Comparison of ENCODE assay signal across 29 cellular contexts in the genomic region with DNA sequence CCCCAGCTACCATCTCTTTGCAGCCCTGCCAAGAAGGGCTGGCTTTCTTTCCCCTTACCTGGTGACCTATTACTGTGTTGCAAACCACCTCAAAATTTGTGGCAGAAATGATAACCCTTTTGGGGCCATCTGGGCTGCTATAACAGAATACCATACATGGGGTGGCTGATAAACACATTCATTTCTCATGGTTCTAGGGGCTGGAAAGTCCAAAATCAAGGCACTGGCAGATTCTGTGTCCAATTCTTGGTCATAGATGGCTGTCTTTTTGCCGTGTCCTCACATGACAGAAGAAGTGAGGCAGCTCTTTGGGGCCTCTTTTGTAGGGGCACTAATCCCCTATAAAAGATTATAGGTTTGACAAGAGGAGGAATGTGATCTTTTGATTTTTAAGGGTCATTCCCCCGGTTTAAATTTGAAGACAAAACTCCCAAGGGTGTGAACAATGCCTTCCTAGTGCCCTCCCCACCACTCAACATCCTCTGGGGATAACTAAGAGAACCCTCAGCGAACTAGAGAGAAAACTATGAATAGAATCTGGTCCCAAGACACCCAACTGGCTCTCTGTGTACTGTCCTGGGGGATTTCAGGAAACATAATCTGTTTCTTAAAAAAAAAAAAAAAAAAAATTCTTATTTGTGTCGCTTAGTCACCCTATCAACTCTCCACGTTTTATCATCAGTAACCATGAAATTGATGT. TPM values are rescaled to one million over a fixed set of nuclear protein-coding genes. Genes with fewer than 3 reads are reported as not detected.
"Had no signal": no experiment of that assay in that cellular context is flagged by ENCODE, and none has a peak within 500 bp of the region (broad histone marks: within the 10 kb centered on the region; RNA-seq: fewer than 3 reads in every experiment).

No MANE protein-coding gene starts in this region.

- DNase-seq: activated CD4-positive, alpha-beta T cell treated with anti-CD3 and anti-CD28 coated beads, Interleukin-2, amount 50 U/mL, for 4 hours; activated CD8-positive, alpha-beta memory T cell treated with anti-CD3 and anti-CD28 coated beads for 24 hours; activated CD8-positive, alpha-beta memory T cell treated with anti-CD3 and anti-CD28 coated beads, Interleukin-2, amount 50 U/mL, for 4 hours; activated T-cell treated with anti-CD3 and anti-CD28 coated beads, Interleukin-2, amount 50 U/mL, for 24 hours; adrenal gland; esophagus squamous epithelium; head of caudate nucleus; hypothalamus; midbrain; natural killer cell; ovary; psoas muscle; stimulated activated CD4-positive, alpha-beta T cell treated with anti-CD3 and anti-CD28 coated beads, Interleukin-2, amount 100 ng/mL, for 24 hours; stimulated activated naive CD8-positive, alpha-beta T cell treated with anti-CD3 and anti-CD28 coated beads, Interleukin-15, amount 100 ng/mL, for 72 hours; T1000; tibial artery had no signal

- H3K27ac Mint-ChIP-seq: activated CD4-positive, alpha-beta T cell treated with anti-CD3 and anti-CD28 coated beads for 36 hours; activated T-cell treated with anti-CD3 and anti-CD28 coated beads, Interleukin-2, amount 50 U/mL, for 24 hours; stimulated activated naive CD8-positive, alpha-beta T cell treated with anti-CD3 and anti-CD28 coated beads, Interleukin-15, amount 100 ng/mL, for 72 hours; WTC11 had no signal

- H3K4me3 ChIP-seq: adrenal gland, breast epithelium, coronary artery, esophagus squamous epithelium, gastroesophageal sphincter, ovary, psoas muscle, right atrium auricular region, tibial artery had no signal

- H3K27me3 Mint-ChIP-seq: activated naive CD8-positive, alpha-beta T cell had no signal

- H3K9me3 Mint-ChIP-seq: activated T-cell treated with anti-CD3 and anti-CD28 coated beads, Interleukin-2, amount 50 U/mL, for 24 hours; activated T-helper 17 cell treated with anti-CD3 and anti-CD28 coated beads, Interleukin-2, amount 50 U/mL, for 72 hours; natural killer cell; stimulated activated effector memory CD8-positive, alpha-beta T cell treated with anti-CD3 and anti-CD28 coated beads, Interleukin-12 subunit alpha, Interleukin-12 subunit beta, amount 100 ng/mL, for 72 hours; stimulated activated naive CD8-positive, alpha-beta T cell treated with anti-CD3 and anti-CD28 coated beads, Interleukin-15, amount 100 ng/mL, for 72 hours; WTC11 had no signal

- H3K4me1 ChIP-seq: breast epithelium had no signal

- H3K36me3 Mint-ChIP-seq: activated naive CD8-positive, alpha-beta T cell; natural killer cell had no signal

- H3K4me1 Mint-ChIP-seq: activated T-helper 17 cell treated with anti-CD3 and anti-CD28 coated beads, Interleukin-2, amount 50 U/mL, for 72 hours had no signal

- H3K27ac ChIP-seq: adrenal gland, breast epithelium, coronary artery, gastroesophageal sphincter, ovary, psoas muscle, right atrium auricular region, tibial artery had no signal

- H3K9me3 ChIP-seq: adrenal gland, breast epithelium, esophagus squamous epithelium, gastroesophageal sphincter, ovary, psoas muscle, right atrium auricular region, tibial artery had no signal

- H3K36me3 ChIP-seq: adrenal gland, breast epithelium, ovary, right atrium auricular region had no signal

- FAIRE-seq: astrocyte had no signal

- H3K27me3 ChIP-seq: adrenal gland, breast epithelium, ovary, right atrium auricular region had no signal

- ATAC-seq: gastroesophageal sphincter; natural killer cell; psoas muscle; stimulated activated naive CD8-positive, alpha-beta T cell treated with anti-CD3 and anti-CD28 coated beads, Interleukin-15, amount 100 ng/mL, for 72 hours; WTC11 had no signal

RNA-seq across cellular contexts. Expression of a gene that starts 29.5 kb away (rescaled TPM):
- total RNA-seq: activated CD4-positive, alpha-beta T cell treated with anti-CD3 and anti-CD28 coated beads for 36 hours; activated T-helper 17 cell treated with anti-CD3 and anti-CD28 coated beads, Interleukin-2, amount 50 U/mL, for 72 hours; adrenal gland; astrocyte; breast epithelium; esophagus squamous epithelium; gastroesophageal sphincter; liver; natural killer cell; ovary; psoas muscle; right atrium auricular region; skeletal muscle tissue; ureter had no signal
- polyA plus RNA-seq: liver, ovary, psoas muscle had no signal
